ENCODE assay signal across 9 cellular contexts in the genomic region with DNA sequence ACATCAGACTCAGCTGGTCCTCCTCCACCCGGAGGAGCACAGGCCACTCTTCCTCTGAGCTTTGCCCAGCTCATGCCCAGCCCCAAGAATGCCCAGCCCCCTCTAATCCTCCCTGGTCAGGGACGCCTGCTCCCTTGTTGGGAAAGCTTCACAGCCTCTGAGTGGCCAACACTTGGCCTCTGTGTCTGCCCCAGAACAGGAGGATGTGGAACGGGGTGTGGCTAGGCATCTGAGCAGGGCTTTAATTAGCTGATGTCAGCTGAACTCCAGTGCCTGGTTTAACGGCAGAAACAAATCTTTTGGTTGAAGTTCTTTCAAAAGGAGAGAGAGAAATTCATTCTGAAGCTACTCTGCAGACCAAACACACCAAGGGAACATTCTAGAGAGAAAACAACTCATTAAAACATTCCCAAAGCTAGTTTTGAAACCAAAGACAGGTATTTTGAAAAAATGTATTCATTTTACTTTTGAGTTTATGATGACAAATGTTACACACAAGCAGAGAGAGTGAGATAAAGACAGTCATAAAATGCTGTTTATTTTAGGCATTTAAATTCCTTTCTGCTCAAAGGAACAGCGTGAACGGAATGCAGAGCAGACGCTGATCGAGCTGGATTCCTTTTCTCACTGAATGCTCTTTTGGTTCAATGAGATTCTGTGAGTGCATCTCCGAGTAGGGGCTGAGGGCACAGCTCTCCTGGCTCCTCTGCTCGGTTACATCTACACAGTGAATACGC.
A peak's percentile ranks its signal among the peaks of the same experiment; 100 is the strongest.
DNase-seq lines count a peak whose midpoint lies in the region; ATAC-seq, FAIRE-seq and TF ChIP-seq lines count a peak whose summit lies in the region.
"Had no signal": no experiment of that assay in that cellular context is flagged by ENCODE, and none has a peak within 500 bp of the region (broad histone marks: within the 10 kb centered on the region; RNA-seq: fewer than 3 reads in every experiment).

No MANE protein-coding gene starts in this region.

- DNase-seq in LHCN-M2 (ENCODE audit: low read depth) (peak; percentile 43), astrocyte (ENCODE audit: low read depth) (peak; percentile 23), left lobe of liver (ENCODE audit: low spot score) (no peak), superior temporal gyrus (ENCODE audit: extremely low spot score) (peak; percentile 25), NCI-H1930 (lab: John Stamatoyannopoulos, UW) (no peak), cerebellar nuclear complex (lab: John Stamatoyannopoulos, UW) (no peak), GDM1 (lab: John Stamatoyannopoulos, UW) (no peak)
- no peak for DNase-seq in stimulated activated naive CD8-positive, alpha-beta T cell treated with anti-CD3 and anti-CD28 coated beads, Interleukin-15, Interleukin-2, amounts not matched to agents 100 U/mL and 50 U/mL, for 24 hours

- FAIRE-seq in astrocyte (lab: Jason Lieb, UNC), result peak; percentile 50

- no peaks in the 10 kb centered on the region for H4K20me1 ChIP-seq in astrocyte (ENCODE audit: insufficient read depth, low read length)

- H3K27me3 Mint-ChIP-seq in astrocyte (ENCODE audit: low read depth, unreplicated experiment), result peaks cover 16% of the 10 kb centered on the region

- peaks cover 3% of the 10 kb centered on the region for H3K36me3 Mint-ChIP-seq in astrocyte (ENCODE audit: low read depth, unreplicated experiment)

- H3K4me1 ChIP-seq in astrocyte (ENCODE audit: insufficient read depth, low read length), result no peaks in the 10 kb centered on the region

- peaks cover 4% of the 10 kb centered on the region for H3K27me3 ChIP-seq in astrocyte (ENCODE audit: insufficient read depth, low read length)

- no peak overlapping the region for H3K27ac Mint-ChIP-seq in astrocyte (ENCODE audit: unreplicated experiment)

- no peaks in the 10 kb centered on the region for H3K9me3 ChIP-seq in astrocyte (ENCODE audit: insufficient read depth, low read depth, low read length)
- H3K9me3 ChIP-seq: thoracic aorta had no signal

- ATAC-seq in left lobe of liver, result peak; percentile 48
- ATAC-seq in stimulated activated naive CD8-positive, alpha-beta T cell treated with anti-CD3 and anti-CD28 coated beads, Interleukin-15, Interleukin-2, amounts not matched to agents 100 U/mL and 50 U/mL, for 24 hours, result no peak

- no peaks in the 10 kb centered on the region for H3K4me1 Mint-ChIP-seq in astrocyte (ENCODE audit: low read depth, unreplicated experiment)

- H3K4me2 ChIP-seq in astrocyte (ENCODE audit: low read length), result no peak overlapping the region

- H3K4me3 Mint-ChIP-seq in astrocyte (ENCODE audit: unreplicated experiment), result no peak overlapping the region

- no peaks in the 10 kb centered on the region for H3K36me3 ChIP-seq in astrocyte (ENCODE audit: insufficient read depth, low read length)
- H3K36me3 ChIP-seq: thoracic aorta had no signal

- H3K4me3 ChIP-seq in astrocyte (ENCODE audit: insufficient read depth, low read depth, low read length), result no peak overlapping the region
- H3K4me3 ChIP-seq: thoracic aorta had no signal

- no peak for TF ChIP-seq CTCF in astrocyte (IDR thresholded peaks at IDR 0.05; ENCODE audit: insufficient read depth, low read depth, low read length)

- H3K27ac ChIP-seq in astrocyte (ENCODE audit: low read depth, low read length), result no peak overlapping the region
- H3K27ac ChIP-seq: thoracic aorta had no signal

- H2AFZ ChIP-seq in astrocyte (ENCODE audit: low read depth, low read length), result no peak overlapping the region

- no peak overlapping the region for H3K9ac ChIP-seq in astrocyte (ENCODE audit: low read length)

- peaks cover 10% of the 10 kb centered on the region for H3K9me3 Mint-ChIP-seq in astrocyte (ENCODE audit: unreplicated experiment)

- H3K79me2 ChIP-seq in astrocyte (ENCODE audit: insufficient read depth, low read length), result no peaks in the 10 kb centered on the region

Comparison
In these comparisons a context has a peak if more than half of its experiments do, and no peak if none do; other contexts are left out.
1. DNase-seq: peak in LHCN-M2 (single experiment), astrocyte (single experiment) and superior temporal gyrus (single experiment); none in left lobe of liver (single experiment), stimulated activated naive CD8-positive, alpha-beta T cell treated with anti-CD3 and anti-CD28 coated beads, Interleukin-15, Interleukin-2, amounts not matched to agents 100 U/mL and 50 U/mL, for 24 hours (single experiment), NCI-H1930 (0 of 2), cerebellar nuclear complex (0 of 2) and GDM1 (single experiment).